In genomic region chr1:160761886-160762285, GRCh38 we compare ENCODE assay signal across 22 cellular contexts. TPM values are rescaled to one million over a fixed set of nuclear protein-coding genes. Genes with fewer than 3 reads are reported as not detected.
"Had no signal": no experiment of that assay in that cellular context is flagged by ENCODE, and none has a peak within 500 bp of the region (broad histone marks: within the 10 kb centered on the region; RNA-seq: fewer than 3 reads in every experiment).

No MANE protein-coding gene starts in this region.

- ATAC-seq: activated CD8-positive, alpha-beta T cell treated with anti-CD3 and anti-CD28 coated beads, Interleukin-2, amount 10 ng/mL, durations not matched to agents 7 days and 5 days; activated T-cell treated with anti-CD3 and anti-CD28 coated beads, Interleukin-2, amount 50 U/mL, for 72 hours; sciatic nerve; stimulated activated naive CD8-positive, alpha-beta T cell treated with anti-CD3 and anti-CD28 coated beads, Interleukin-15, amount 100 ng/mL, for 72 hours; upper lobe of right lung; WTC11 had no signal

- H3K4me3 ChIP-seq: ascending aorta, cardiac muscle cell, dorsolateral prefrontal cortex, spleen, testis, upper lobe of right lung had no signal

- H3K36me3 ChIP-seq: ascending aorta, cardiac muscle cell, spleen, upper lobe of right lung had no signal

- H3K27me3 Mint-ChIP-seq: activated CD4-positive, alpha-beta T cell treated with anti-CD3 and anti-CD28 coated beads, Interleukin-2, amount 10 ng/mL, durations not matched to agents 24 days and 14 days; stimulated activated naive CD8-positive, alpha-beta T cell treated with anti-CD3 and anti-CD28 coated beads, Interleukin-15, amount 100 ng/mL, for 72 hours had no signal

- H3K9me3 Mint-ChIP-seq: endodermal cell had no signal

- H3K27ac Mint-ChIP-seq: activated CD4-positive, alpha-beta T cell treated with anti-CD3 and anti-CD28 coated beads, Interleukin-2, amount 10 ng/mL, durations not matched to agents 24 days and 14 days; activated CD8-positive, alpha-beta T cell treated with anti-CD3 and anti-CD28 coated beads, Interleukin-2, amount 10 ng/mL, durations not matched to agents 7 days and 5 days; activated T-cell treated with anti-CD3 and anti-CD28 coated beads, Interleukin-2, amount 50 U/mL, for 72 hours; endodermal cell; stimulated activated naive CD8-positive, alpha-beta T cell treated with anti-CD3 and anti-CD28 coated beads, Interleukin-15, amount 100 ng/mL, for 72 hours; T-helper 1 cell treated with Interleukin-12 subunit alpha and Interleukin-12 subunit beta and Interleukin-4 antibody, amounts not matched to agents 30 μg/mL and 1 μg/mL, for 36 hours; WTC11 had no signal

- H3K4me1 ChIP-seq: ascending aorta, testis, upper lobe of right lung had no signal

- H3K9me3 ChIP-seq: ascending aorta, spleen, testis, upper lobe of right lung had no signal

- H3K36me3 Mint-ChIP-seq: WTC11 had no signal

- H3K27ac ChIP-seq: ascending aorta, cardiac muscle cell, dorsolateral prefrontal cortex, spleen, testis, upper lobe of right lung had no signal

- H3K4me3 Mint-ChIP-seq: activated CD4-positive, alpha-beta T cell treated with anti-CD3 and anti-CD28 coated beads, Interleukin-2, amount 10 ng/mL, durations not matched to agents 24 days and 14 days; activated CD8-positive, alpha-beta T cell treated with anti-CD3 and anti-CD28 coated beads, Interleukin-2, amount 10 ng/mL, durations not matched to agents 7 days and 5 days; activated T-cell treated with anti-CD3 and anti-CD28 coated beads, Interleukin-2, amount 50 U/mL, for 72 hours; endodermal cell; stimulated activated naive CD8-positive, alpha-beta T cell treated with anti-CD3 and anti-CD28 coated beads, Interleukin-15, amount 100 ng/mL, for 72 hours; T-helper 1 cell treated with Interleukin-12 subunit alpha and Interleukin-12 subunit beta and Interleukin-4 antibody, amounts not matched to agents 30 μg/mL and 1 μg/mL, for 36 hours; WTC11 had no signal

- H3K4me1 Mint-ChIP-seq: endodermal cell, WTC11 had no signal

- H3K27me3 ChIP-seq: ascending aorta, cardiac muscle cell, dorsolateral prefrontal cortex, spleen, testis, upper lobe of right lung had no signal

- DNase-seq: activated CD4-positive, alpha-beta T cell treated with anti-CD3 and anti-CD28 coated beads, Interleukin-2, amount 10 ng/mL, durations not matched to agents 24 days and 14 days; activated CD8-positive, alpha-beta memory T cell treated with anti-CD3 and anti-CD28 coated beads, Interleukin-2, amount 50 U/mL, for 48 hours; activated CD8-positive, alpha-beta T cell treated with anti-CD3 and anti-CD28 coated beads, Interleukin-2, amount 10 ng/mL, durations not matched to agents 7 days and 5 days; activated gamma-delta T cell; activated T-cell treated with anti-CD3 and anti-CD28 coated beads, Interleukin-2, amount 50 U/mL, for 72 hours; dorsolateral prefrontal cortex; endodermal cell; erythroblast; foreskin fibroblast; glutamatergic neuron; spleen; stimulated activated naive CD8-positive, alpha-beta T cell treated with anti-CD3 and anti-CD28 coated beads, Interleukin-15, amount 100 ng/mL, for 72 hours; testis; upper lobe of right lung had no signal

RNA-seq across cellular contexts. Expression of gene SLAMF7, which starts 22.8 kb away (rescaled TPM):
- total RNA-seq: ascending aorta, cardiac muscle cell, endodermal cell, osteoblast, pulmonary artery endothelial cell had no signal
- polyA plus RNA-seq: cardiac muscle cell, neural cell had no signal

RNA-seq across cellular contexts. Expression of gene LY9, which starts 34.1 kb away (rescaled TPM):
- total RNA-seq: cardiac muscle cell, endodermal cell, osteoblast, pulmonary artery endothelial cell, WTC11 had no signal
- polyA plus RNA-seq: cardiac muscle cell, neural cell had no signal

RNA-seq across cellular contexts. Expression of gene CD48, which starts 50.3 kb away (rescaled TPM):
- total RNA-seq: ascending aorta, cardiac muscle cell, pulmonary artery endothelial cell had no signal
- polyA plus RNA-seq: cardiac muscle cell, neural cell had no signal
